Comparison of ENCODE assay signal across 30 cellular contexts in genomic region chr4:158581161-158581560, GRCh38.
DNase-seq lines count a peak whose midpoint lies in the region; ATAC-seq, FAIRE-seq and TF ChIP-seq lines count a peak whose summit lies in the region.
"Had no signal": no experiment of that assay in that cellular context is flagged by ENCODE, and none has a peak within 500 bp of the region (broad histone marks: within the 10 kb centered on the region; RNA-seq: fewer than 3 reads in every experiment).

No MANE protein-coding gene starts in this region.

- H3K4me3 ChIP-seq in epithelial cell of esophagus (ENCODE audit: low read length) = no peak overlapping the region
- H3K4me3 ChIP-seq: ascending aorta, dorsolateral prefrontal cortex, esophagus squamous epithelium, heart left ventricle, prostate gland, sigmoid colon, tibial nerve had no signal

- no peak for TF ChIP-seq CTCF in epithelial cell of esophagus (IDR thresholded peaks at IDR 0.05; ENCODE audit: insufficient read depth, low read depth, low read length, missing control alignments)

- no peak for ATAC-seq in GM19328 (IDR thresholded peaks at IDR 0.05; ENCODE audit: unreplicated experiment)
- no peak for ATAC-seq in activated naive CD8-positive, alpha-beta T cell treated with anti-CD3 and anti-CD28 coated beads, Interleukin-2, amount 50 U/mL, for 24 hours
- ATAC-seq: activated CD4-positive, alpha-beta T cell treated with anti-CD3 and anti-CD28 coated beads for 36 hours; activated CD8-positive, alpha-beta T cell treated with anti-CD3 and anti-CD28 coated beads, Interleukin-2, amount 10 ng/mL, durations not matched to agents 7 days and 5 days; heart left ventricle; naive thymus-derived CD4-positive, alpha-beta T cell had no signal

- H3K27ac Mint-ChIP-seq in activated naive CD8-positive, alpha-beta T cell treated with anti-CD3 and anti-CD28 coated beads, Interleukin-2, amount 50 U/mL, for 24 hours = no peak overlapping the region
- H3K27ac Mint-ChIP-seq: activated CD4-positive, alpha-beta T cell treated with anti-CD3 and anti-CD28 coated beads for 36 hours; activated CD8-positive, alpha-beta T cell treated with anti-CD3 and anti-CD28 coated beads, Interleukin-2, amount 10 ng/mL, durations not matched to agents 7 days and 5 days; activated naive CD8-positive, alpha-beta T cell; activated T-helper 2 cell treated with anti-CD3 and anti-CD28 coated beads, Interferon-gamma antibody, Interleukin-2, Interleukin-4, amounts not matched to agents 10 μg/mL and 5 μg/mL and 100 μg/mL, durations not matched to agents 14 hours and 24 hours and 36 hours; IgD-negative memory B cell; mesothelial cell of epicardium; naive thymus-derived CD4-positive, alpha-beta T cell had no signal

- H3K4me1 Mint-ChIP-seq in activated naive CD8-positive, alpha-beta T cell treated with anti-CD3 and anti-CD28 coated beads, Interleukin-2, amount 50 U/mL, for 24 hours = no peaks in the 10 kb centered on the region
- H3K4me1 Mint-ChIP-seq: activated CD4-positive, alpha-beta T cell treated with anti-CD3 and anti-CD28 coated beads for 36 hours; IgD-negative memory B cell; naive thymus-derived CD4-positive, alpha-beta T cell had no signal

- DNase-seq in amniotic epithelial cell (ENCODE audit: low read depth) = peak; percentile 34
- DNase-seq in epithelial cell of esophagus (ENCODE audit: low read depth) = peak; percentile 58
- DNase-seq in hepatic stellate cell (ENCODE audit: low spot score) = peak; percentile 8
- DNase-seq in activated T-cell treated with anti-CD3 and anti-CD28 coated beads, Interleukin-2, amount 50 U/mL, for 48 hours = no peak
- no peak for DNase-seq in HTR-8/SVneo (ENCODE audit: insufficient read length, low spot score)
- no peak for DNase-seq in activated naive CD8-positive, alpha-beta T cell treated with anti-CD3 and anti-CD28 coated beads, Interleukin-2, amount 50 U/mL, for 24 hours
- DNase-seq: activated CD4-positive, alpha-beta T cell treated with anti-CD3 and anti-CD28 coated beads for 36 hours; activated CD8-positive, alpha-beta T cell treated with anti-CD3 and anti-CD28 coated beads, Interleukin-2, amount 10 ng/mL, durations not matched to agents 7 days and 5 days; C1 segment of cervical spinal cord; cerebellar nuclear complex; COR-L47; dorsolateral prefrontal cortex; esophagus squamous epithelium; heart left ventricle; naive thymus-derived CD4-positive, alpha-beta T cell; NCI-H1048; NCI-H187; NCI-H2171; sigmoid colon; stimulated activated CD4-positive, alpha-beta T cell treated with anti-CD3 and anti-CD28 coated beads, Interleukin-4, amount 100 ng/mL, for 4 hours; SW 1271 had no signal

- peaks cover 3% of the 10 kb centered on the region for H3K27me3 Mint-ChIP-seq in activated naive CD8-positive, alpha-beta T cell treated with anti-CD3 and anti-CD28 coated beads, Interleukin-2, amount 50 U/mL, for 24 hours

- H3K4me3 Mint-ChIP-seq in activated naive CD8-positive, alpha-beta T cell treated with anti-CD3 and anti-CD28 coated beads, Interleukin-2, amount 50 U/mL, for 24 hours = no peak overlapping the region
- H3K4me3 Mint-ChIP-seq: activated CD4-positive, alpha-beta T cell treated with anti-CD3 and anti-CD28 coated beads for 36 hours; activated CD8-positive, alpha-beta T cell treated with anti-CD3 and anti-CD28 coated beads, Interleukin-2, amount 10 ng/mL, durations not matched to agents 7 days and 5 days; activated naive CD8-positive, alpha-beta T cell; IgD-negative memory B cell; mesothelial cell of epicardium; naive thymus-derived CD4-positive, alpha-beta T cell had no signal

- H3K9me3 Mint-ChIP-seq in activated naive CD8-positive, alpha-beta T cell treated with anti-CD3 and anti-CD28 coated beads, Interleukin-2, amount 50 U/mL, for 24 hours = no peaks in the 10 kb centered on the region
- H3K9me3 Mint-ChIP-seq: activated T-helper 2 cell treated with anti-CD3 and anti-CD28 coated beads, Interferon-gamma antibody, Interleukin-2, Interleukin-4, amounts not matched to agents 10 μg/mL and 5 μg/mL and 100 μg/mL, durations not matched to agents 14 hours and 24 hours and 36 hours; IgD-negative memory B cell; naive thymus-derived CD4-positive, alpha-beta T cell had no signal

- no peaks in the 10 kb centered on the region for H3K36me3 Mint-ChIP-seq in activated naive CD8-positive, alpha-beta T cell treated with anti-CD3 and anti-CD28 coated beads, Interleukin-2, amount 50 U/mL, for 24 hours (ENCODE audit: low read depth)
- H3K36me3 Mint-ChIP-seq: activated naive CD8-positive, alpha-beta T cell; IgD-negative memory B cell; mesothelial cell of epicardium; naive thymus-derived CD4-positive, alpha-beta T cell had no signal

- no peak for FAIRE-seq in HTR-8/SVneo (lab: Jason Lieb, UNC)
- FAIRE-seq: endometrium had no signal

Comparison
In these comparisons a context has a peak if more than half of its experiments do, and no peak if none do; other contexts are left out.
1. DNase-seq: peak in amniotic epithelial cell (single experiment), epithelial cell of esophagus (single experiment) and hepatic stellate cell (single experiment); none in activated T-cell treated with anti-CD3 and anti-CD28 coated beads, Interleukin-2, amount 50 U/mL, for 48 hours (0 of 2), HTR-8/SVneo (single experiment) and activated naive CD8-positive, alpha-beta T cell treated with anti-CD3 and anti-CD28 coated beads, Interleukin-2, amount 50 U/mL, for 24 hours (single experiment).